In the genomic region with DNA sequence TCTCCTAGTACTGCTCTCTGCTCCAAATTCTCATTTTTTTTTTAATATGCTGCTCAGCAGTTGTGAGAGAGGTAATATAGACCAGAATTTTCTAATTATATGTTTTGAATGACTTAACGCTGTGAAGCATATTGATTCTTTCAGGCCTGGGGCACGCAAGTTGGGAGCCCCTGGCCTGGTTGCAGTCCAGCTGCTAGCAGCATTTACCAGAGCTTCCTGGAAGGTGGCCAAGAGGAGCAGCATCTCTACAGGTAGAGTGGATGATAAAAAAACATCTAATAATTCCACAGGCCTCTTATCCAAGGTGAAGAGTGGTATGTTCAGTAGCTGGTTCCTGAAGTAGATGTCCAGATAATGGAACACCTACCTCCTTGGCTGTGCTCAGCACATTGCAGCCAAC, we compare ENCODE assay signal across 12 cellular contexts.
"Had no signal": no experiment of that assay in that cellular context is flagged by ENCODE, and none has a peak within 500 bp of the region (broad histone marks: within the 10 kb centered on the region; RNA-seq: fewer than 3 reads in every experiment).

No MANE protein-coding gene starts in this region.

- DNase-seq: activated CD4-positive, alpha-beta memory T cell treated with anti-CD3 and anti-CD28 coated beads for 36 hours; activated effector memory CD4-positive, alpha-beta T cell treated with anti-CD3 and anti-CD28 coated beads, Interleukin-2, amount 50 U/mL, for 16 hours; activated T-cell treated with anti-CD3 and anti-CD28 coated beads, Interleukin-2, amount 50 U/mL, for 4 hours; amygdala; effector memory CD8-positive, alpha-beta T cell; left ventricle myocardium superior; mesenchymal stem cell; nephron progenitor cell; sigmoid colon; stimulated activated CD4-positive, alpha-beta T cell treated with anti-CD3 and anti-CD28 coated beads, Interleukin-2, amount 100 ng/mL, for 24 hours; stimulated activated naive CD4-positive, alpha-beta T cell; upper lobe of right lung had no signal

- ATAC-seq: activated T-cell treated with anti-CD3 and anti-CD28 coated beads, Interleukin-2, amount 50 U/mL, for 4 hours; effector memory CD8-positive, alpha-beta T cell; left ventricle myocardium superior; upper lobe of right lung had no signal
